ENCODE assay signal across 12 cellular contexts in genomic region chr5:10588779-10589447, GRCh38. TPM values are rescaled to one million over a fixed set of nuclear protein-coding genes. Genes with fewer than 3 reads are reported as not detected.
DNase-seq lines count a peak whose midpoint lies in the region; ATAC-seq and TF ChIP-seq lines count a peak whose summit lies in the region.
"Had no signal": no experiment of that assay in that cellular context is flagged by ENCODE, and none has a peak within 500 bp of the region (broad histone marks: within the 10 kb centered on the region; RNA-seq: fewer than 3 reads in every experiment).

No MANE protein-coding gene starts in this region.

- intact Hi-C loops in gastrocnemius medialis (cut with DNase I; ENCODE audit: low total_unique reads): no loop called here
- intact Hi-C loops in CD4-positive, alpha-beta memory T cell (cut with micrococcal nuclease): no loop called here

- peaks cover 3% of the 10 kb centered on the region for H3K27me3 Mint-ChIP-seq in glutamatergic neuron (ENCODE audit: unreplicated experiment)
- no peaks in the 10 kb centered on the region for H3K27me3 Mint-ChIP-seq in CD4-positive, alpha-beta memory T cell

- no peaks in the 10 kb centered on the region for H3K27me3 ChIP-seq in BLaER1 treated with 17β-estradiol and CSF1 and Interleukin-3, amounts not matched to agents 10 nM and 100 nM
- H3K27me3 ChIP-seq in gastrocnemius medialis: no peaks in the 10 kb centered on the region
- H3K27me3 ChIP-seq in CD4-positive, alpha-beta memory T cell (ENCODE audit: insufficient read depth, low read length): no peaks in the 10 kb centered on the region

- no peaks in the 10 kb centered on the region for H3K36me3 Mint-ChIP-seq in glutamatergic neuron (ENCODE audit: unreplicated experiment)
- H3K36me3 Mint-ChIP-seq in CD4-positive, alpha-beta memory T cell: peaks cover 0 to 6% of the 10 kb centered on the region in 2 donors

- TF ChIP-seq CTCF in glutamatergic neuron (IDR thresholded peaks at IDR 0.05; ENCODE audit: partially characterized antibody, unreplicated experiment) (no peak), gastrocnemius medialis (IDR thresholded peaks at IDR 0.05 in 4 of 5, conservative IDR thresholded peaks at IDR 0.05 in 1 of 5) (no peak)

- peak overlapping the region; percentile 63 for H3K4me3 Mint-ChIP-seq in glutamatergic neuron (ENCODE audit: unreplicated experiment)
- H3K4me3 Mint-ChIP-seq in CD4-positive, alpha-beta memory T cell: no peak overlapping the region

- H3K36me3 ChIP-seq in BLaER1 treated with 17β-estradiol and CSF1 and Interleukin-3, amounts not matched to agents 10 nM and 100 nM: peaks cover 0 to 42% (median 9%) of the 10 kb centered on the region in 11 experiments; a peak in 10 of 22 replicates
- H3K36me3 ChIP-seq in gastrocnemius medialis: no peaks in the 10 kb centered on the region
- H3K36me3 ChIP-seq in CD4-positive, alpha-beta memory T cell (ENCODE audit: insufficient read depth, low read length): no peaks in the 10 kb centered on the region
- H3K36me3 ChIP-seq: thoracic aorta had no signal

- H3K4me1 Mint-ChIP-seq in glutamatergic neuron (ENCODE audit: low read depth, unreplicated experiment): peaks cover 57% of the 10 kb centered on the region
- H3K4me1 Mint-ChIP-seq in CD4-positive, alpha-beta memory T cell: peaks cover 3 to 10% (median 3%) of the 10 kb centered on the region in 4 donors

- H3K4me2 ChIP-seq in BLaER1 treated with 17β-estradiol and CSF1 and Interleukin-3, amounts not matched to agents 10 nM and 100 nM: peak overlapping the region in 7 of 11 experiments; percentile 1 to 49 (median 9); a peak in 8 of 22 replicates

- H3K4me3 ChIP-seq in BLaER1 treated with 17β-estradiol and CSF1 and Interleukin-3, amounts not matched to agents 10 nM and 100 nM: no peak overlapping the region
- no peak overlapping the region for H3K4me3 ChIP-seq in gastrocnemius medialis
- no peak overlapping the region for H3K4me3 ChIP-seq in CD4-positive, alpha-beta memory T cell (ENCODE audit: low read length in 2 of 2)
- H3K4me3 ChIP-seq: thoracic aorta had no signal

- in situ Hi-C loops in gastrocnemius medialis (cut with MboI; ENCODE audit: low sequenced_read_pairs in 4 of 4): no loop called here

- peaks cover 12% of the 10 kb centered on the region for H3K9me3 Mint-ChIP-seq in glutamatergic neuron (ENCODE audit: unreplicated experiment)
- peaks cover 0 to 5% (median 2%) of the 10 kb centered on the region in 8 donors for H3K9me3 Mint-ChIP-seq in CD4-positive, alpha-beta memory T cell

- CTCF ChIA-PET in CD4-positive, alpha-beta memory T cell (lab: Charles Lee; ENCODE audit: partially characterized antibody): no interaction called here

- peak overlapping the region in 1 of 11 experiments; percentile 1; a peak in 1 of 22 replicates for H3K27ac ChIP-seq in BLaER1 treated with 17β-estradiol and CSF1 and Interleukin-3, amounts not matched to agents 10 nM and 100 nM
- H3K27ac ChIP-seq in gastrocnemius medialis (peak overlapping the region in 2 of 4 donors; percentile 18 to 27), substantia nigra (ENCODE audit: low read depth, low read length, poor library complexity, severe bottlenecking) (no peak overlapping the region)
- H3K27ac ChIP-seq in CD4-positive, alpha-beta memory T cell (ENCODE audit: low read depth, low read length): no peak overlapping the region
- H3K27ac ChIP-seq: thoracic aorta had no signal

- no peak overlapping the region for H3K9ac ChIP-seq in BLaER1 treated with 17β-estradiol and CSF1 and Interleukin-3, amounts not matched to agents 10 nM and 100 nM

- POLR2A ChIA-PET in CD4-positive, alpha-beta memory T cell (lab: Charles Lee; ENCODE audit: partially characterized antibody): no interaction called here

- peak overlapping the region; percentile 95 for H3K27ac Mint-ChIP-seq in glutamatergic neuron (ENCODE audit: unreplicated experiment)
- H3K27ac Mint-ChIP-seq in CD4-positive, alpha-beta memory T cell: peak overlapping the region in 1 of 7 donors; percentile 39

- ATAC-seq in GM19463 (IDR thresholded peaks at IDR 0.05; ENCODE audit: unreplicated experiment): peak; percentile 31
- no peak for ATAC-seq in gastrocnemius medialis

- peaks cover 14 to 58% (median 42%) of the 10 kb centered on the region in 10 experiments; a peak in 19 of 20 replicates for H3K4me1 ChIP-seq in BLaER1 treated with 17β-estradiol and CSF1 and Interleukin-3, amounts not matched to agents 10 nM and 100 nM
- peaks cover 1 to 10% of the 10 kb centered on the region in 2 donors for H3K4me1 ChIP-seq in gastrocnemius medialis
- H3K4me1 ChIP-seq in CD4-positive, alpha-beta memory T cell (ENCODE audit: insufficient read depth, low read length): peaks cover under 1% of the 10 kb centered on the region

- peak; percentile 81 for DNase-seq in NCI-H2171 treated with DMSO at 0.1 percent for 48 hours (lab: John Stamatoyannopoulos, UW)
- no peak for DNase-seq in glutamatergic neuron
- no peak for DNase-seq in gastrocnemius medialis
- DNase-seq in CD4-positive, alpha-beta memory T cell: no peak
- no peak for DNase-seq in substantia nigra (lab: John Stamatoyannopoulos, UW)
- DNase-seq in globus pallidus (ENCODE audit: low spot score): no peak
- DNase-seq: amniotic stem cell; effector CD8-positive, alpha-beta T cell; MV-4-11 had no signal

- H4K20me1 ChIP-seq in BLaER1 treated with 17β-estradiol and CSF1 and Interleukin-3, amounts not matched to agents 10 nM and 100 nM: peaks cover 0 to 92% (median 23%) of the 10 kb centered on the region in 11 experiments; a peak in 13 of 22 replicates

- H3K9me3 ChIP-seq in BLaER1 treated with 17β-estradiol and CSF1 and Interleukin-3, amounts not matched to agents 10 nM and 100 nM (replicated peaks in 1 of 11): peaks cover 0 to 10% (median 7%) of the 10 kb centered on the region in 11 experiments; a peak in 15 of 22 replicates
- no peaks in the 10 kb centered on the region for H3K9me3 ChIP-seq in gastrocnemius medialis
- H3K9me3 ChIP-seq in CD4-positive, alpha-beta memory T cell (ENCODE audit: control insufficient read depth in 1 of 2, low read length in 2 of 2): no peaks in the 10 kb centered on the region
- H3K9me3 ChIP-seq: thoracic aorta had no signal

- no peak for TF ChIP-seq POLR2A in gastrocnemius medialis (IDR thresholded peaks at IDR 0.05)

RNA-seq across cellular contexts. Expression of gene ANKRD33B, which starts 25.0 kb away (rescaled TPM):
- total RNA-seq in glutamatergic neuron (ENCODE audit: unreplicated experiment) (14.5 TPM), gastrocnemius medialis (10 to 100 TPM in 2 of 4 donors, 1 to 10 TPM in 2; 2.2 to 38.9 (median 15.1) TPM)
- 1 to 10 TPM; 2.0 to 2.3 TPM for total RNA-seq in CD4-positive, alpha-beta memory T cell
- under 1 TPM; 0.05 to 0.37 TPM for polyA plus RNA-seq in CD4-positive, alpha-beta memory T cell
